Comparison of ENCODE assay signal across 8 cellular contexts in the genomic region with DNA sequence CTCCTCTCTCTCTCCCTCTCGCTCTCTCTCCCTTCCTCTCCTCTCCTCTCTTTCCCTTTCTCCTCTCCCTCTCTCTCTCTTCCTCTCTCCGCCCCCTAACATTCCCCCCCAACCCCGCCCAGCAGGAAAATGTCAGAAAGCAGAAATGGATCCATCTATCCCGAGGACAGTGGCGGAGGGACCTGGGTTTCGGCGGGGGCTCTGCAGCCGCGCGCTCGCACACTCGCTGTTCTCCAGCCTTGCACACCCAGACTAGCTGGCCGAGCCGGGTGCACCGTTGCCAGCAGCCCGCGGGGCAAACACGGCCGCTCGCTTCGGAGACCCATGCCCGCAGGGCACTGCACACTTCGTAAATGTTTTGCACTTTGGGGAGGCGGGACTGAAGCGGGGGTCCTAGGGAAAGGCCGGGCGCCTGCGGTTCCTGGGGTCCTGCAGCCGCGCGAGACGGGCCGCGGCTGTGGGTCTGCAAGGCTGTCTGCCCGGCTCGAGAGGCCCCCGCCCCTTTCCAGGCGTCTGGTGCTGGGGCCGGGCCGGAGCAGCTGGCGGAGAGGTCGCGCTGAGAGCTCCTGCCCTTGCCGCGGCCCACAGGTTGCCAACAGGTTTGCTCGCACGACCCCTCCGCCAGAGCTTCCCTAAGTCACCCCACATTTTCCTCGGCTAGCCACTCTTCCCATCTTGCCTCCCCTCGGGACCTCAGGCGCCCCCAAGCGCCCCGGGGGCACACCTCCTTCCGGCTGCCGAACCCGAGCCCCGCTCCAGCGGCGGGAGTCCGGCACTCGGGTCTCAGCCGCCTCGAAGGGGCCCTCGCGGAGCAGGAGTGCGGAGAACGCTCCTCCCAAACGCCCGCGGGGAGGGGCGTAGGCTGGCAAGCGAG. TPM values are rescaled to one million over a fixed set of nuclear protein-coding genes. Genes with fewer than 3 reads are reported as not detected.
DNase-seq lines count a peak whose midpoint lies in the region; ATAC-seq and TF ChIP-seq lines count a peak whose summit lies in the region.

No MANE protein-coding gene starts in this region.

- intact Hi-C loops in Right ventricle myocardium inferior (cut with DNase I) = loop anchor here (10.0 kb wide), 1 partner anchor 134 kb away; no protein-coding TSS in a partner anchor
- intact Hi-C loops in cardiac septum (cut with DNase I) = loop anchor here (10.0 kb wide), 1 partner anchor 334 kb away; no protein-coding TSS in a partner anchor

- no peaks in the 10 kb centered on the region for H3K36me3 ChIP-seq in fibroblast of lung (ENCODE audit: control insufficient read depth, insufficient read depth, low read length)
- H3K36me3 ChIP-seq in thymus (ENCODE audit: control insufficient read depth, insufficient read depth) = no peaks in the 10 kb centered on the region

- WGBS in thymus = under 1% methylated on average over 72 of the region's 72 CpGs

- H3K9ac ChIP-seq in fibroblast of lung (ENCODE audit: insufficient read depth, low read length) = no peak overlapping the region

- ATAC-seq in Right ventricle myocardium inferior (peak; percentile 48), HG03196 (IDR thresholded peaks at IDR 0.05; ENCODE audit: unreplicated experiment) (no peak)
- peak; percentile 17 to 29 for ATAC-seq in natural killer cell treated with Interleukin-12 subunit alpha and Interleukin-12 subunit beta and Interleukin-15 and Interleukin-18, amount 100 ng/mL, for 72 hours

- H4K20me1 ChIP-seq in fibroblast of lung (ENCODE audit: control insufficient read depth, extremely low read depth, insufficient read depth, low read length) = no peaks in the 10 kb centered on the region

- H3K9me3 ChIP-seq in fibroblast of lung (ENCODE audit: control insufficient read depth, insufficient read depth, low read depth, low read length) (no peaks in the 10 kb centered on the region), thymus (ENCODE audit: control insufficient read depth) (no peaks in the 10 kb centered on the region)

- TF ChIP-seq CTCF in fibroblast of lung (conservative IDR thresholded peaks at IDR 0.05 in 1 of 2, IDR thresholded peaks at IDR 0.05 in 1 of 2; ENCODE audit: low read depth in 1 of 2, low read length in 2 of 2) = no peak

- H3K4me3 ChIP-seq in fibroblast of lung (replicated peaks in 1 of 4; ENCODE audit: control extremely low read depth in 1 of 4, insufficient read depth in 1 of 4, low read depth in 3 of 4, low read length in 4 of 4) (peak overlapping the region; percentile 59 to 87 (median 71)), thymus (ENCODE audit: low read length) (peak overlapping the region; percentile 54)

- peak overlapping the region; percentile 95 for H3K4me3 Mint-ChIP-seq in natural killer cell treated with Interleukin-12 subunit alpha and Interleukin-12 subunit beta and Interleukin-15 and Interleukin-18, amount 100 ng/mL, for 72 hours

- H3K27me3 Mint-ChIP-seq in natural killer cell treated with Interleukin-12 subunit alpha and Interleukin-12 subunit beta and Interleukin-15 and Interleukin-18, amount 100 ng/mL, for 72 hours = peaks cover 37 to 47% of the 10 kb centered on the region in 2 donors

- no peaks in the 10 kb centered on the region for H3K79me2 ChIP-seq in fibroblast of lung (ENCODE audit: control insufficient read depth, insufficient read depth, low read length)

- H3K9me3 Mint-ChIP-seq in natural killer cell treated with Interleukin-12 subunit alpha and Interleukin-12 subunit beta and Interleukin-15 and Interleukin-18, amount 100 ng/mL, for 72 hours = no peaks in the 10 kb centered on the region

- peak overlapping the region; percentile 44 to 96 for H3K27ac Mint-ChIP-seq in natural killer cell treated with Interleukin-12 subunit alpha and Interleukin-12 subunit beta and Interleukin-15 and Interleukin-18, amount 100 ng/mL, for 72 hours

- H3K4me1 Mint-ChIP-seq in natural killer cell treated with Interleukin-12 subunit alpha and Interleukin-12 subunit beta and Interleukin-15 and Interleukin-18, amount 100 ng/mL, for 72 hours (ENCODE audit: low read depth in 2 of 2) = peaks cover 26 to 32% of the 10 kb centered on the region in 2 donors

- peak overlapping the region; percentile 78 for H2AFZ ChIP-seq in fibroblast of lung (ENCODE audit: low read length)

- H3K4me1 ChIP-seq in fibroblast of lung (ENCODE audit: control insufficient read depth, extremely low read depth, insufficient read depth, low read length) (peaks cover 6% of the 10 kb centered on the region), thymus (ENCODE audit: control insufficient read depth, insufficient read depth, low read length) (peaks cover 23% of the 10 kb centered on the region)

- H3K36me3 Mint-ChIP-seq in natural killer cell treated with Interleukin-12 subunit alpha and Interleukin-12 subunit beta and Interleukin-15 and Interleukin-18, amount 100 ng/mL, for 72 hours = no peaks in the 10 kb centered on the region

- H3K27me3 ChIP-seq in fibroblast of lung (ENCODE audit: control insufficient read depth, insufficient read depth, low read length) = no peaks in the 10 kb centered on the region
- H3K27me3 ChIP-seq in thymus (ENCODE audit: control insufficient read depth, insufficient read depth) = peaks cover 68% of the 10 kb centered on the region

- peak overlapping the region; percentile 99 for H3K4me2 ChIP-seq in fibroblast of lung (ENCODE audit: extremely low read depth, insufficient read depth, low read length)

- H3K27ac ChIP-seq in fibroblast of lung (ENCODE audit: insufficient read depth, low read length) = peak overlapping the region; percentile 58
- H3K27ac ChIP-seq in thymus (ENCODE audit: low read depth) = no peak overlapping the region

- peak; percentile 77 for DNase-seq in Right ventricle myocardium inferior (ENCODE audit: missing footprints)
- no peak for DNase-seq in cardiac septum (ENCODE audit: low spot score)
- DNase-seq in NCI-H748 treated with DMSO at 0.1 percent for 48 hours (lab: John Stamatoyannopoulos, UW) = peak; percentile 74
- peak; percentile 74 to 80 for DNase-seq in activated T-cell treated with anti-CD3 and anti-CD28 coated beads, Interleukin-2, amount 50 U/mL, for 48 hours
- peak in 1 of 2 donors; percentile 53 for DNase-seq in fibroblast of lung (ENCODE audit: low read depth in 2 of 2)
- DNase-seq in natural killer cell treated with Interleukin-12 subunit alpha and Interleukin-12 subunit beta and Interleukin-15 and Interleukin-18, amount 100 ng/mL, for 72 hours (ENCODE audit: low spot score) = peak; percentile 74

RNA-seq across cellular contexts. Expression of gene MDGA1, which starts 0.8 kb away (rescaled TPM):
- total RNA-seq in Right ventricle myocardium inferior (10.9 TPM), cardiac septum (6.2 TPM), fibroblast of lung (3.1 and 9.1 TPM in 2 replicates)
- polyA plus RNA-seq in fibroblast of lung (7.0 and 8.5 TPM in 2 replicates), thymus (1.6 TPM)
- 11.4 and 14.6 TPM in 2 replicates for polyA plus RNA-seq in fibroblast of lung (2012)
- polyA minus RNA-seq in fibroblast of lung (ENCODE audit: low replicate concordance) = 21.4 and 43.4 TPM in 2 replicates
- total RNA-seq in natural killer cell treated with Interleukin-12 subunit alpha and Interleukin-12 subunit beta and Interleukin-15 and Interleukin-18, amount 100 ng/mL, for 72 hours = 1 to 10 TPM in 1 of 2 donors, under 1 TPM in 1; 0.56 to 5.2 TPM
